In the genomic region with DNA sequence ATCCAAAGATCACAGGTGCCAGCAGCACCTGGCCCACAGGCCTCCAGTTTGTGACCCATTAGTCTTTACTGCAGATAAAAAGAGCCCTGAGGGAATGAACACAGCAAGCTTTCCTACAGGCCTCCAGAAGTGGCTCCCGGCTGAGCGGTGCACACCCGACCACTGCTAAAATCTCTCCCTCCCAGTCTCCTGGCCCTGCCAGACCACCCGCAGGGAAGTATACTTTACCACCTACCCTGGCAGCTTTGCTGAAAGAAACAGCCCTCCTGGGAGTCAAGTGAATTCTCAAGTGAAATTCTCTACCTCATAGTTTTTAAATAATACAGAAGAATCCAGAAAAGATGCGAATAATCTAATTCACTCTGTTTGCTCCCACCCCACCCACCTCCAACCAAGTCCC, we compare ENCODE assay signal across 11 cellular contexts.
DNase-seq lines count a peak whose midpoint lies in the region; TF ChIP-seq lines count a peak whose summit lies in the region.
"Had no signal": no experiment of that assay in that cellular context is flagged by ENCODE, and none has a peak within 500 bp of the region (broad histone marks: within the 10 kb centered on the region; RNA-seq: fewer than 3 reads in every experiment).

No MANE protein-coding gene starts in this region.

- H3K27ac ChIP-seq in brain microvascular endothelial cell: no peak overlapping the region

- no peak for TF ChIP-seq CTCF in GM13976 (IDR thresholded peaks at IDR 0.05; ENCODE audit: borderline replicate concordance, control extremely low read depth, extremely low read depth, insufficient read depth, missing control alignments)
- no peak for TF ChIP-seq CTCF in brain microvascular endothelial cell (IDR thresholded peaks at IDR 0.05; ENCODE audit: low read depth, low read length, missing control alignments)

- no peak overlapping the region for H3K4me3 ChIP-seq in brain microvascular endothelial cell (ENCODE audit: low read depth, low read length)

- H3K36me3 ChIP-seq in brain microvascular endothelial cell (replicated peaks): no peaks in the 10 kb centered on the region

- in situ Hi-C loops in GM13976 (cut with MboI; ENCODE audit: low sequenced_read_pairs, unreplicated experiment): no loop called here
- in situ Hi-C loops in brain microvascular endothelial cell (cut with HindIII; ENCODE audit: low pct_ligation_motif_present, low sequenced_read_pairs): no loop called here

- peak; percentile 46 to 78 for DNase-seq in NCI-H2081 (lab: John Stamatoyannopoulos, UW)
- DNase-seq in NCI-H2081 treated with DMSO at 0.1 percent for 48 hours (lab: John Stamatoyannopoulos, UW): no peak
- peak; percentile 6 for DNase-seq in ELF-1 (ENCODE audit: low read depth, low spot score)
- DNase-seq in NCI-H146 treated with DMSO at 0.1 percent for 48 hours (lab: John Stamatoyannopoulos, UW; ENCODE audit: unreplicated experiment): peak; percentile 51
- DNase-seq in iPS-NIHi7 (ENCODE audit: extremely low spot score): peak; percentile 8
- DNase-seq in GM13976 (ENCODE audit: low spot score): no peak
- DNase-seq in brain microvascular endothelial cell: no peak
- DNase-seq: C1 segment of cervical spinal cord; CD4-positive, alpha-beta T cell; DMS79; HCEC 1CT had no signal

- no peaks in the 10 kb centered on the region for H3K27me3 ChIP-seq in brain microvascular endothelial cell (replicated peaks)

Comparison
In these comparisons a context has a peak if more than half of its experiments do, and no peak if none do; other contexts are left out.
1. DNase-seq: peak in NCI-H2081 (2 of 2), ELF-1 (single experiment), NCI-H146 treated with DMSO at 0.1 percent for 48 hours (single experiment) and iPS-NIHi7 (single experiment); none in NCI-H2081 treated with DMSO at 0.1 percent for 48 hours (single experiment), GM13976 (single experiment) and brain microvascular endothelial cell (single experiment).